12 cellular contexts compared by ENCODE assay signal in genomic region chr13:50677687-50678463, GRCh38.
DNase-seq lines count a peak whose midpoint lies in the region; ATAC-seq and TF ChIP-seq lines count a peak whose summit lies in the region.
"Had no signal": no experiment of that assay in that cellular context is flagged by ENCODE, and none has a peak within 500 bp of the region (broad histone marks: within the 10 kb centered on the region; RNA-seq: fewer than 3 reads in every experiment).

No MANE protein-coding gene starts in this region.

- peaks cover 40% of the 10 kb centered on the region for H3F3A ChIP-seq in GM23248 (ENCODE audit: insufficient read depth)

- TF ChIP-seq POLR2A in esophagus muscularis mucosa (IDR thresholded peaks at IDR 0.05; ENCODE audit: low read depth) = no peak
- no peak for TF ChIP-seq POLR2A in upper lobe of left lung (IDR thresholded peaks at IDR 0.05)

- H3K4me2 ChIP-seq in GM23248 (ENCODE audit: unreplicated experiment) = peak overlapping the region; percentile 50

- TF ChIP-seq CTCF in esophagus muscularis mucosa (IDR thresholded peaks at IDR 0.05) (no peak), upper lobe of left lung (IDR thresholded peaks at IDR 0.05) (no peak), left lung (IDR thresholded peaks at IDR 0.05) (no peak)

- H3K9me3 ChIP-seq in GM23248 (ENCODE audit: low read depth) (no peaks in the 10 kb centered on the region), esophagus muscularis mucosa (no peaks in the 10 kb centered on the region), upper lobe of left lung (no peaks in the 10 kb centered on the region), left lung (no peaks in the 10 kb centered on the region)

- H3K27ac ChIP-seq in GM23248 (peak overlapping the region; percentile 92), esophagus muscularis mucosa (replicated peaks in 1 of 4) (peak overlapping the region in 2 of 4 donors; percentile 3 to 4), upper lobe of left lung (no peak overlapping the region), left lung (no peak overlapping the region)

- H3K4me3 ChIP-seq in GM23248 (peak overlapping the region; percentile 28; the same call in 1 of the 2 replicates), esophagus muscularis mucosa (no peak overlapping the region), upper lobe of left lung (no peak overlapping the region), left lung (no peak overlapping the region)

- TF ChIP-seq EP300 in esophagus muscularis mucosa (IDR thresholded peaks at IDR 0.05) = no peak
- no peak for TF ChIP-seq EP300 in upper lobe of left lung (IDR thresholded peaks at IDR 0.05)

- WGBS in GM23248 (ENCODE audit: low coverage in 1 of 2, low lambda C conversion rate in 2 of 2, missing lambda C conversion rate in 2 of 2), 2 experiments = 38% methylated on average over 10 of the region's 10 CpGs
- 70% methylated on average over 10 of the region's 10 CpGs for WGBS in esophagus muscularis mucosa
- WGBS in upper lobe of left lung, 2 donors = 70 to 75% methylated on average over 10 of the region's 10 CpGs

- H4K20me1 ChIP-seq in GM23248 (ENCODE audit: insufficient read depth) = no peaks in the 10 kb centered on the region

- intact Hi-C loops in esophagus muscularis mucosa (cut with DNase I) = no loop called here
- intact Hi-C loops in posterior cingulate gyrus (cut with DNase I) = no loop called here
- intact Hi-C loops in left lung (cut with DNase I) = no loop called here

- H3K27me3 ChIP-seq in GM23248 (replicated peaks; ENCODE audit: insufficient read depth) = no peaks in the 10 kb centered on the region
- H3K27me3 ChIP-seq in esophagus muscularis mucosa = no peaks in the 10 kb centered on the region
- no peaks in the 10 kb centered on the region for H3K27me3 ChIP-seq in upper lobe of left lung
- no peaks in the 10 kb centered on the region for H3K27me3 ChIP-seq in left lung

- peak; percentile 80 for DNase-seq in GM23248
- peak; percentile 65 for DNase-seq in NCI-H69 (lab: John Stamatoyannopoulos, UW)
- peak; percentile 24 for DNase-seq in esophagus muscularis mucosa (ENCODE audit: extremely low spot score)
- peak in 8 of 10 donors; percentile 22 to 92 (median 70) for DNase-seq in posterior cingulate gyrus
- DNase-seq in NCI-H524 (lab: John Stamatoyannopoulos, UW) = no peak
- DNase-seq in upper lobe of left lung = no peak
- no peak for DNase-seq in 8988T
- no peak for DNase-seq in left lung
- DNase-seq: activated CD4-positive, alpha-beta T cell treated with anti-CD3 and anti-CD28 coated beads for 48 hours; kidney glomerular epithelial cell; retina; Right ventricle myocardium superior had no signal

- H3K79me2 ChIP-seq in GM23248 (ENCODE audit: insufficient read depth) = no peaks in the 10 kb centered on the region

- no peaks in the 10 kb centered on the region for H3K36me3 ChIP-seq in GM23248 (ENCODE audit: low read depth)
- H3K36me3 ChIP-seq in esophagus muscularis mucosa = no peaks in the 10 kb centered on the region
- no peaks in the 10 kb centered on the region for H3K36me3 ChIP-seq in upper lobe of left lung
- H3K36me3 ChIP-seq in left lung = no peaks in the 10 kb centered on the region

- ATAC-seq in upper lobe of left lung (ENCODE audit: low FRiP score in 2 of 2) (no peak), left lung (no peak)

- peak overlapping the region; percentile 4; the same call in 1 of the 2 replicates for H2AFZ ChIP-seq in GM23248

- H3K4me1 ChIP-seq in GM23248 (ENCODE audit: insufficient read depth) (peaks cover 61% of the 10 kb centered on the region), esophagus muscularis mucosa (peaks cover 0 to 20% (median 13%) of the 10 kb centered on the region in 4 donors), upper lobe of left lung (peaks cover 10 to 27% (median 15%) of the 10 kb centered on the region in 4 donors), left lung (peaks cover 0 to 21% of the 10 kb centered on the region in 2 donors)

- in situ Hi-C loops in GM23248 (cut with MboI) = no loop called here

- H3K9ac ChIP-seq in GM23248 = peak overlapping the region; percentile 49

- no peaks in the 10 kb centered on the region for H3K9me2 ChIP-seq in GM23248 (ENCODE audit: insufficient read depth)

Comparison
In these comparisons a context has a peak if more than half of its experiments do, and no peak if none do; other contexts are left out.
1. DNase-seq: peak in GM23248 (single experiment), NCI-H69 (single experiment), esophagus muscularis mucosa (single experiment) and posterior cingulate gyrus (8 of 10); none in NCI-H524 (0 of 2), upper lobe of left lung (0 of 2), 8988T (single experiment) and left lung (0 of 2).